Comparison of ENCODE assay signal across 1 cellular context in genomic region chr10:119138341-119139306, GRCh38.
A peak's percentile ranks its signal among the peaks of the same experiment; 100 is the strongest.
TF ChIP-seq lines count a peak whose summit lies in the region.

No MANE protein-coding gene starts in this region.

TF ChIP-seq in HepG2, 621 proteins besides CTCF, POLR2A, EP300 and RAD21 (continues in another document):
- TF ChIP-seq ZFAT (CRISPR knock-in tag; conservative IDR thresholded peaks at IDR 0.05): no peak
- no peak for TF ChIP-seq ZNF274 (CRISPR knock-in tag; IDR thresholded peaks at IDR 0.05)
- TF ChIP-seq TARDBP (CRISPR knock-in tag; IDR thresholded peaks at IDR 0.05): no peak
- TF ChIP-seq, protein P1, sequence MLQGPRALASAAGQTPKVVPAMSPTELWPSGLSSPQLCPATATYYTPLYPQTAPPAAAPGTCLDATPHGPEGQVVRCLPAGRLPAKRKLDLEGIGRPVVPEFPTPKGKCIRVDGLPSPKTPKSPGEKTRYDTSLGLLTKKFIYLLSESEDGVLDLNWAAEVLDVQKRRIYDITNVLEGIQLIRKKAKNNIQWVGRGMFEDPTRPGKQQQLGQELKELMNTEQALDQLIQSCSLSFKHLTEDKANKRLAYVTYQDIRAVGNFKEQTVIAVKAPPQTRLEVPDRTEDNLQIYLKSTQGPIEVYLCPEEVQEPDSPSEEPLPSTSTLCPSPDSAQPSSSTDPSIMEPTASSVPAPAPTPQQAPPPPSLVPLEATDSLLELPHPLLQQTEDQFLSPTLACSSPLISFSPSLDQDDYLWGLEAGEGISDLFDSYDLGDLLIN (CRISPR knock-in tag; IDR thresholded peaks at IDR 0.05; ENCODE audit: borderline replicate concordance): no peak
- peak; percentile 38 for TF ChIP-seq RBM22 (optimal IDR thresholded peaks at IDR 0.05; ENCODE audit: low read length)
- no peak for TF ChIP-seq TIGD3 (CRISPR knock-in tag; IDR thresholded peaks at IDR 0.05; ENCODE audit: borderline replicate concordance)
- no peak for TF ChIP-seq MBNL3 (CRISPR knock-in tag; conservative IDR thresholded peaks at IDR 0.05)
- TF ChIP-seq THRA (CRISPR knock-in tag; IDR thresholded peaks at IDR 0.05; ENCODE audit: borderline replicate concordance): no peak
- TF ChIP-seq TFDP2 (CRISPR knock-in tag; IDR thresholded peaks at IDR 0.05): no peak
- TF ChIP-seq KLF6 (CRISPR knock-in tag; IDR thresholded peaks at IDR 0.05): no peak
- TF ChIP-seq ZNF749 (CRISPR knock-in tag; IDR thresholded peaks at IDR 0.05; ENCODE audit: borderline replicate concordance): no peak
- no peak for TF ChIP-seq KLF13 (CRISPR knock-in tag; IDR thresholded peaks at IDR 0.05)
- no peak for TF ChIP-seq HMG20A (CRISPR knock-in tag; IDR thresholded peaks at IDR 0.05; ENCODE audit: borderline replicate concordance)
- 0 out of 2 replicates have a peak, but pooled peaks have one; percentile 37 for TF ChIP-seq CENPT (CRISPR knock-in tag; IDR thresholded peaks at IDR 0.05; ENCODE audit: low read depth)
- no peak for TF ChIP-seq CSRNP1 (CRISPR knock-in tag; IDR thresholded peaks at IDR 0.05)
- peak; percentile 40 for TF ChIP-seq POLR2AphosphoS5 (IDR thresholded peaks at IDR 0.05; ENCODE audit: low read depth, low read length)
- TF ChIP-seq ZNF547 (CRISPR knock-in tag; IDR thresholded peaks at IDR 0.05): no peak
- no peak for TF ChIP-seq ZGPAT (CRISPR knock-in tag; IDR thresholded peaks at IDR 0.05)
- TF ChIP-seq ELF3 (CRISPR knock-in tag; IDR thresholded peaks at IDR 0.05): no peak
- TF ChIP-seq MED8 (CRISPR knock-in tag; IDR thresholded peaks at IDR 0.05; ENCODE audit: insufficient replicate concordance): no peak
- TF ChIP-seq, protein P2, sequence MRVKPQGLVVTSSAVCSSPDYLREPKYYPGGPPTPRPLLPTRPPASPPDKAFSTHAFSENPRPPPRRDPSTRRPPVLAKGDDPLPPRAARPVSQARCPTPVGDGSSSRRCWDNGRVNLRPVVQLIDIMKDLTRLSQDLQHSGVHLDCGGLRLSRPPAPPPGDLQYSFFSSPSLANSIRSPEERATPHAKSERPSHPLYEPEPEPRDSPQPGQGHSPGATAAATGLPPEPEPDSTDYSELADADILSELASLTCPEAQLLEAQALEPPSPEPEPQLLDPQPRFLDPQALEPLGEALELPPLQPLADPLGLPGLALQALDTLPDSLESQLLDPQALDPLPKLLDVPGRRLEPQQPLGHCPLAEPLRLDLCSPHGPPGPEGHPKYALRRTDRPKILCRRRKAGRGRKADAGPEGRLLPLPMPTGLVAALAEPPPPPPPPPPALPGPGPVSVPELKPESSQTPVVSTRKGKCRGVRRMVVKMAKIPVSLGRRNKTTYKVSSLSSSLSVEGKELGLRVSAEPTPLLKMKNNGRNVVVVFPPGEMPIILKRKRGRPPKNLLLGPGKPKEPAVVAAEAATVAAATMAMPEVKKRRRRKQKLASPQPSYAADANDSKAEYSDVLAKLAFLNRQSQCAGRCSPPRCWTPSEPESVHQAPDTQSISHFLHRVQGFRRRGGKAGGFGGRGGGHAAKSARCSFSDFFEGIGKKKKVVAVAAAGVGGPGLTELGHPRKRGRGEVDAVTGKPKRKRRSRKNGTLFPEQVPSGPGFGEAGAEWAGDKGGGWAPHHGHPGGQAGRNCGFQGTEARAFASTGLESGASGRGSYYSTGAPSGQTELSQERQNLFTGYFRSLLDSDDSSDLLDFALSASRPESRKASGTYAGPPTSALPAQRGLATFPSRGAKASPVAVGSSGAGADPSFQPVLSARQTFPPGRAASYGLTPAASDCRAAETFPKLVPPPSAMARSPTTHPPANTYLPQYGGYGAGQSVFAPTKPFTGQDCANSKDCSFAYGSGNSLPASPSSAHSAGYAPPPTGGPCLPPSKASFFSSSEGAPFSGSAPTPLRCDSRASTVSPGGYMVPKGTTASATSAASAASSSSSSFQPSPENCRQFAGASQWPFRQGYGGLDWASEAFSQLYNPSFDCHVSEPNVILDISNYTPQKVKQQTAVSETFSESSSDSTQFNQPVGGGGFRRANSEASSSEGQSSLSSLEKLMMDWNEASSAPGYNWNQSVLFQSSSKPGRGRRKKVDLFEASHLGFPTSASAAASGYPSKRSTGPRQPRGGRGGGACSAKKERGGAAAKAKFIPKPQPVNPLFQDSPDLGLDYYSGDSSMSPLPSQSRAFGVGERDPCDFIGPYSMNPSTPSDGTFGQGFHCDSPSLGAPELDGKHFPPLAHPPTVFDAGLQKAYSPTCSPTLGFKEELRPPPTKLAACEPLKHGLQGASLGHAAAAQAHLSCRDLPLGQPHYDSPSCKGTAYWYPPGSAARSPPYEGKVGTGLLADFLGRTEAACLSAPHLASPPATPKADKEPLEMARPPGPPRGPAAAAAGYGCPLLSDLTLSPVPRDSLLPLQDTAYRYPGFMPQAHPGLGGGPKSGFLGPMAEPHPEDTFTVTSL (CRISPR knock-in tag; IDR thresholded peaks at IDR 0.05; ENCODE audit: borderline replicate concordance): no peak
- TF ChIP-seq RFXAP (CRISPR knock-in tag; IDR thresholded peaks at IDR 0.05; ENCODE audit: borderline replicate concordance): no peak
- no peak for TF ChIP-seq MEF2D (CRISPR knock-in tag; IDR thresholded peaks at IDR 0.05)
- no peak for TF ChIP-seq TEAD2 (CRISPR knock-in tag; IDR thresholded peaks at IDR 0.05)
- peak; percentile 67; the same call in 1 of the 2 replicates for TF ChIP-seq ZFP41 (CRISPR knock-in tag; IDR thresholded peaks at IDR 0.05; ENCODE audit: borderline replicate concordance)
- TF ChIP-seq CCAR2 (optimal IDR thresholded peaks at IDR 0.05; ENCODE audit: low read depth, low read length): no peak
- TF ChIP-seq POLR2G (IDR thresholded peaks at IDR 0.05; ENCODE audit: low read depth, low read length): peak; percentile 52; the same call in 1 of the 2 replicates
- TF ChIP-seq ZNF550 (CRISPR knock-in tag; IDR thresholded peaks at IDR 0.05; ENCODE audit: borderline replicate concordance): no peak
- TF ChIP-seq, protein P3, sequence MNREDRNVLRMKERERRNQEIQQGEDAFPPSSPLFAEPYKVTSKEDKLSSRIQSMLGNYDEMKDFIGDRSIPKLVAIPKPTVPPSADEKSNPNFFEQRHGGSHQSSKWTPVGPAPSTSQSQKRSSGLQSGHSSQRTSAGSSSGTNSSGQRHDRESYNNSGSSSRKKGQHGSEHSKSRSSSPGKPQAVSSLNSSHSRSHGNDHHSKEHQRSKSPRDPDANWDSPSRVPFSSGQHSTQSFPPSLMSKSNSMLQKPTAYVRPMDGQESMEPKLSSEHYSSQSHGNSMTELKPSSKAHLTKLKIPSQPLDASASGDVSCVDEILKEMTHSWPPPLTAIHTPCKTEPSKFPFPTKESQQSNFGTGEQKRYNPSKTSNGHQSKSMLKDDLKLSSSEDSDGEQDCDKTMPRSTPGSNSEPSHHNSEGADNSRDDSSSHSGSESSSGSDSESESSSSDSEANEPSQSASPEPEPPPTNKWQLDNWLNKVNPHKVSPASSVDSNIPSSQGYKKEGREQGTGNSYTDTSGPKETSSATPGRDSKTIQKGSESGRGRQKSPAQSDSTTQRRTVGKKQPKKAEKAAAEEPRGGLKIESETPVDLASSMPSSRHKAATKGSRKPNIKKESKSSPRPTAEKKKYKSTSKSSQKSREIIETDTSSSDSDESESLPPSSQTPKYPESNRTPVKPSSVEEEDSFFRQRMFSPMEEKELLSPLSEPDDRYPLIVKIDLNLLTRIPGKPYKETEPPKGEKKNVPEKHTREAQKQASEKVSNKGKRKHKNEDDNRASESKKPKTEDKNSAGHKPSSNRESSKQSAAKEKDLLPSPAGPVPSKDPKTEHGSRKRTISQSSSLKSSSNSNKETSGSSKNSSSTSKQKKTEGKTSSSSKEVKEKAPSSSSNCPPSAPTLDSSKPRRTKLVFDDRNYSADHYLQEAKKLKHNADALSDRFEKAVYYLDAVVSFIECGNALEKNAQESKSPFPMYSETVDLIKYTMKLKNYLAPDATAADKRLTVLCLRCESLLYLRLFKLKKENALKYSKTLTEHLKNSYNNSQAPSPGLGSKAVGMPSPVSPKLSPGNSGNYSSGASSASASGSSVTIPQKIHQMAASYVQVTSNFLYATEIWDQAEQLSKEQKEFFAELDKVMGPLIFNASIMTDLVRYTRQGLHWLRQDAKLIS (CRISPR knock-in tag; IDR thresholded peaks at IDR 0.05): no peak
